9 cellular contexts compared by ENCODE assay signal in genomic region chr10:15419279-15419874, GRCh38. TPM values are rescaled to one million over a fixed set of nuclear protein-coding genes. Genes with fewer than 3 reads are reported as not detected.
A peak's percentile ranks its signal among the peaks of the same experiment; 100 is the strongest.
DNase-seq lines count a peak whose midpoint lies in the region; ATAC-seq and TF ChIP-seq lines count a peak whose summit lies in the region.
"Had no signal": no experiment of that assay in that cellular context is flagged by ENCODE, and none has a peak within 500 bp of the region (broad histone marks: within the 10 kb centered on the region; RNA-seq: fewer than 3 reads in every experiment).

No MANE protein-coding gene starts in this region.

- no peak overlapping the region for H2AFZ ChIP-seq in PC-9
- H2AFZ ChIP-seq in mammary epithelial cell (ENCODE audit: low read depth, low read length) = no peak overlapping the region

- CTCF ChIA-PET in Calu3 (lab: Charles Lee) (interaction anchor here (0.6 kb wide), 1 partner anchor 240 kb away, joined by 7 read pairs; no protein-coding TSS in a partner anchor), PC-9 (lab: Charles Lee) (interaction anchor here (0.5 kb wide), 1 partner anchor 1660 kb away, joined by 5 read pairs; no protein-coding TSS in a partner anchor), mammary epithelial cell (lab: Charles Lee; ENCODE audit: low non-redundant PET) (no interaction called here)

- no peaks in the 10 kb centered on the region for H3K36me3 Mint-ChIP-seq in Calu3 (ENCODE audit: insufficient read depth, unreplicated experiment)
- H3K36me3 Mint-ChIP-seq in stimulated activated effector memory CD8-positive, alpha-beta T cell treated with anti-CD3 and anti-CD28 coated beads, Interleukin-12 subunit alpha, Interleukin-12 subunit beta, amount 100 ng/mL, for 72 hours = no peaks in the 10 kb centered on the region

- no peak overlapping the region for H3K4me3 Mint-ChIP-seq in Calu3 (ENCODE audit: low read depth, unreplicated experiment)
- no peak overlapping the region for H3K4me3 Mint-ChIP-seq in stimulated activated effector memory CD8-positive, alpha-beta T cell treated with anti-CD3 and anti-CD28 coated beads, Interleukin-12 subunit alpha, Interleukin-12 subunit beta, amount 100 ng/mL, for 72 hours

- H3F3A ChIP-seq in PC-9 (ENCODE audit: insufficient read depth, low read depth) = no peaks in the 10 kb centered on the region

- H3K4me2 ChIP-seq in PC-9 = no peak overlapping the region
- no peak overlapping the region for H3K4me2 ChIP-seq in mammary epithelial cell (ENCODE audit: insufficient read depth, low read depth, low read length)

- BruUV-seq in Calu3 (replicated peaks; lab: Mats Ljungman, UMichigan) (no TSS peak), PC-9 (replicated peaks; lab: Mats Ljungman, UMichigan) (no TSS peak), mammary epithelial cell (replicated peaks; lab: Mats Ljungman, UMichigan) (no TSS peak)

- no peaks in the 10 kb centered on the region; the same call in 1 of the 2 replicates for H3K9me3 ChIP-seq in PC-9 (ENCODE audit: insufficient read depth, low read depth)
- no peaks in the 10 kb centered on the region for H3K9me3 ChIP-seq in mammary epithelial cell (replicated peaks; ENCODE audit: insufficient read depth, low read length)
- H3K9me3 ChIP-seq in left lung = peaks cover 0 to 9% of the 10 kb centered on the region in 2 donors
- H3K9me3 ChIP-seq in tibial artery = peaks cover 0 to 6% (median 3%) of the 10 kb centered on the region in 3 donors
- H3K9me3 ChIP-seq: SJSA1 had no signal

- H3K27me3 Mint-ChIP-seq in Calu3 (ENCODE audit: unreplicated experiment) = no peaks in the 10 kb centered on the region

- no peaks in the 10 kb centered on the region for H3K9me2 ChIP-seq in PC-9 (ENCODE audit: insufficient read depth)

- dilution Hi-C loops in mammary epithelial cell (cut with HindIII; ENCODE audit: low sequenced_read_pairs) = no loop called here

- intact Hi-C loops in Calu3 (cut with micrococcal nuclease; ENCODE audit: unreplicated experiment) (no loop called here), PC-9 (cut with micrococcal nuclease; ENCODE audit: unreplicated experiment) (no loop called here), mammary epithelial cell (cut with micrococcal nuclease) (no loop called here), left lung (cut with DNase I) (no loop called here), tibial artery (cut with DNase I; ENCODE audit: low total_unique reads) (no loop called here)

- no peaks in the 10 kb centered on the region for H3K79me2 ChIP-seq in PC-9 (ENCODE audit: low read depth)
- no peaks in the 10 kb centered on the region for H3K79me2 ChIP-seq in mammary epithelial cell (ENCODE audit: insufficient read depth, low read length)

- H4K20me1 ChIP-seq in PC-9 (ENCODE audit: insufficient read depth) (no peaks in the 10 kb centered on the region), mammary epithelial cell (ENCODE audit: insufficient read depth, low read length) (no peaks in the 10 kb centered on the region)

- in situ Hi-C loops in mammary epithelial cell (cut with MboI; ENCODE audit: low sequenced_read_pairs in 2 of 2) = no loop called here

- 57% methylated on average over 3 of the region's 3 CpGs for WGBS in mammary epithelial cell (ENCODE audit: low coverage, missing lambda C conversion rate)

- no peak overlapping the region for H3K27ac Mint-ChIP-seq in Calu3 (ENCODE audit: unreplicated experiment)
- no peak overlapping the region for H3K27ac Mint-ChIP-seq in stimulated activated effector memory CD8-positive, alpha-beta T cell treated with anti-CD3 and anti-CD28 coated beads, Interleukin-12 subunit alpha, Interleukin-12 subunit beta, amount 100 ng/mL, for 72 hours

- POLR2A ChIA-PET in PC-9 (lab: Charles Lee; ENCODE audit: unreplicated experiment) = no interaction called here

- H3K4me3 ChIP-seq in PC-9 (no peak overlapping the region), mammary epithelial cell (replicated peaks in 1 of 3; ENCODE audit: insufficient read depth in 1 of 3, low read depth in 2 of 3, low read length in 3 of 3) (no peak overlapping the region), left lung (no peak overlapping the region), tibial artery (no peak overlapping the region)
- H3K4me3 ChIP-seq: SJSA1 had no signal

- H3K27me3 ChIP-seq in PC-9 (ENCODE audit: insufficient read depth, low read depth) (no peaks in the 10 kb centered on the region), mammary epithelial cell (ENCODE audit: insufficient read depth, low read length) (no peaks in the 10 kb centered on the region), left lung (no peaks in the 10 kb centered on the region), tibial artery (no peaks in the 10 kb centered on the region)
- H3K27me3 ChIP-seq: SJSA1 had no signal

- H3K4me1 ChIP-seq in PC-9 (replicated peaks; ENCODE audit: insufficient read depth) (no peaks in the 10 kb centered on the region), mammary epithelial cell (ENCODE audit: insufficient read depth, low read length) (no peaks in the 10 kb centered on the region), left lung (no peaks in the 10 kb centered on the region), tibial artery (no peaks in the 10 kb centered on the region)
- H3K4me1 ChIP-seq: SJSA1 had no signal

- H3K4me1 Mint-ChIP-seq in Calu3 (ENCODE audit: low read depth, unreplicated experiment) = no peaks in the 10 kb centered on the region
- H3K4me1 Mint-ChIP-seq in stimulated activated effector memory CD8-positive, alpha-beta T cell treated with anti-CD3 and anti-CD28 coated beads, Interleukin-12 subunit alpha, Interleukin-12 subunit beta, amount 100 ng/mL, for 72 hours = no peaks in the 10 kb centered on the region

- DNase-seq in Calu3 (peak; percentile 38), PC-9 (no peak), mammary epithelial cell (peak; percentile 20), left lung (no peak), tibial artery (no peak), GOT3 (lab: John Stamatoyannopoulos, UW) (no peak)
- DNase-seq in stimulated activated effector memory CD8-positive, alpha-beta T cell treated with anti-CD3 and anti-CD28 coated beads, Interleukin-12 subunit alpha, Interleukin-12 subunit beta, amount 100 ng/mL, for 72 hours (ENCODE audit: low spot score in 2 of 2) = no peak

- H3K27ac ChIP-seq in PC-9 (no peak overlapping the region), mammary epithelial cell (ENCODE audit: insufficient read depth, low read depth, low read length) (no peak overlapping the region), left lung (no peak overlapping the region), tibial artery (no peak overlapping the region)
- H3K27ac ChIP-seq: SJSA1 had no signal

- no peak overlapping the region for H3K9ac ChIP-seq in mammary epithelial cell (ENCODE audit: insufficient read depth, low read length)

- ATAC-seq in GM21381 (IDR thresholded peaks at IDR 0.05; ENCODE audit: unreplicated experiment) = peak; percentile 55
- ATAC-seq in left lung = peak; percentile 53
- ATAC-seq in stimulated activated effector memory CD8-positive, alpha-beta T cell treated with anti-CD3 and anti-CD28 coated beads, Interleukin-12 subunit alpha, Interleukin-12 subunit beta, amount 100 ng/mL, for 72 hours = no peak

- peaks cover 3% of the 10 kb centered on the region for H3K9me3 Mint-ChIP-seq in Calu3 (ENCODE audit: low read depth, unreplicated experiment)
- H3K9me3 Mint-ChIP-seq in stimulated activated effector memory CD8-positive, alpha-beta T cell treated with anti-CD3 and anti-CD28 coated beads, Interleukin-12 subunit alpha, Interleukin-12 subunit beta, amount 100 ng/mL, for 72 hours = peaks cover 3% of the 10 kb centered on the region

- TF ChIP-seq CTCF in Calu3 (IDR thresholded peaks at IDR 0.05; ENCODE audit: unreplicated experiment) (peak; percentile 62), PC-9 (conservative IDR thresholded peaks at IDR 0.05) (peak; percentile 77), mammary epithelial cell (conservative IDR thresholded peaks at IDR 0.05 in 1 of 2, IDR thresholded peaks at IDR 0.05 in 1 of 2; ENCODE audit: extremely low read depth in 1 of 2, insufficient read depth in 1 of 2, low read depth in 1 of 2, low read length in 2 of 2) (peak; percentile 70 to 88), left lung (IDR thresholded peaks at IDR 0.05) (peak; percentile 78 to 86), tibial artery (IDR thresholded peaks at IDR 0.05) (peak; percentile 75 to 79)

- H3K36me3 ChIP-seq in PC-9 (ENCODE audit: low read depth) (no peaks in the 10 kb centered on the region), mammary epithelial cell (ENCODE audit: insufficient read depth, low read length) (no peaks in the 10 kb centered on the region), left lung (no peaks in the 10 kb centered on the region), tibial artery (no peaks in the 10 kb centered on the region)
- H3K36me3 ChIP-seq: SJSA1 had no signal

RNA-seq across cellular contexts. Expression of gene FAM171A1, which starts 48.3 kb away (rescaled TPM):
- total RNA-seq in Calu3 (2022) (1.0 and 2.6 TPM in 2 replicates), PC-9 (2021) (3.0 and 3.6 TPM in 2 replicates), mammary epithelial cell (10 to 100 TPM; 15.5 to 25.2 TPM), left lung (10 to 100 TPM; 13.2 to 16.0 TPM)
- 11.7 TPM for polyA plus RNA-seq in mammary epithelial cell
- 13.9 TPM for polyA minus RNA-seq in mammary epithelial cell

Comparison
In these comparisons a context has a peak if more than half of its experiments do, and no peak if none do; other contexts are left out.
1. DNase-seq: peak in Calu3 (single experiment) and mammary epithelial cell (single experiment); none in PC-9 (0 of 2), left lung (0 of 2), tibial artery (0 of 2), GOT3 (single experiment) and stimulated activated effector memory CD8-positive, alpha-beta T cell treated with anti-CD3 and anti-CD28 coated beads, Interleukin-12 subunit alpha, Interleukin-12 subunit beta, amount 100 ng/mL, for 72 hours (0 of 2).
2. Peak in every context shown above with its lines, with median percentiles within 50 percentile points of each other: CTCF ChIP-seq.